1 cellular context compared by ENCODE assay signal in the genomic region with DNA sequence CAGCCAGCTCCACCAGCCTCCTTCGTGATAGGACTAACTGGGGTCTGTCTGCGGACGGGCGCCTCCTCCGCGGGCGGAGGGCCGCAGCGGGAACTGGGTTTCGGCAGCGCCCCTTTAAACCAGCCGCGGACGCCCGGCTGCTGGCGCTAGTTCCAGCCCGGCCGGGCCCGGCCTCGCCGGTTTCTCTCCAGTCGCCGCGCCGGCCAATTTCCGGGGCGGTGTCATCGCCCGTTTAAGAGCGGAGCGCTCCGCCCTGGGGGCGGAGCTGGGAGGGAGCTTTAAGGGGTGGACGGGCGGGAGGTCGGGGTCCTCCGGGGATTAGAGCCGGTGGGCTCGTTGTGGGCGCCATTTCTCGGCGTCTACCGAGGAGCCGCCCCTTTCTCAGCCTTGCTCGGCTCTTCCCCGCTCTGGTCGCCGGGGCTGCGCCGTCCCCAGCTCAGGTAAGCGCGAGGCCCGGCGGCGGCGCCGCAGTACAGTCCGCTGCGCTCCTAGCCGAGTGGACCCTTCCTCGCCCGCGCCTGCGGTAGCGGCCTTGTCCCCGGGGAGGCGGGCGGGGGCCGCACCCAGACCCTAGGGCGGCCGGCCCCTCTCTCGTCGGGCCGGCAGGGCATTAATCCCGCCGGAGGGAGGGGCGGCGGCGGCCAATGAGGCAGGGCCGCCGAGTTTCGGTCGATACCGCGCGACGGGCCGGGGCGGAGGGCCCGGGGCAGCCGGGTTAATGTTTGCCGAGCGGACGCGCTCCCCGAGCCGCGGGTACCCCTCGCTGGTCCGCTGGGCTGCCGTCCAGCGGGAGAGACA.
A peak's percentile ranks its signal among the peaks of the same experiment; 100 is the strongest.
TF ChIP-seq lines count a peak whose summit lies in the region.

TSS of gene EPB41L5 (plus strand) at position 307 of the 798 bp plus-strand sequence. CDS start 6,008 bp downstream, outside the sequence.

TF ChIP-seq in HepG2, 621 proteins besides CTCF, POLR2A, EP300 and RAD21 (continued from another document and continues in another):
- TF ChIP-seq, protein P1, sequence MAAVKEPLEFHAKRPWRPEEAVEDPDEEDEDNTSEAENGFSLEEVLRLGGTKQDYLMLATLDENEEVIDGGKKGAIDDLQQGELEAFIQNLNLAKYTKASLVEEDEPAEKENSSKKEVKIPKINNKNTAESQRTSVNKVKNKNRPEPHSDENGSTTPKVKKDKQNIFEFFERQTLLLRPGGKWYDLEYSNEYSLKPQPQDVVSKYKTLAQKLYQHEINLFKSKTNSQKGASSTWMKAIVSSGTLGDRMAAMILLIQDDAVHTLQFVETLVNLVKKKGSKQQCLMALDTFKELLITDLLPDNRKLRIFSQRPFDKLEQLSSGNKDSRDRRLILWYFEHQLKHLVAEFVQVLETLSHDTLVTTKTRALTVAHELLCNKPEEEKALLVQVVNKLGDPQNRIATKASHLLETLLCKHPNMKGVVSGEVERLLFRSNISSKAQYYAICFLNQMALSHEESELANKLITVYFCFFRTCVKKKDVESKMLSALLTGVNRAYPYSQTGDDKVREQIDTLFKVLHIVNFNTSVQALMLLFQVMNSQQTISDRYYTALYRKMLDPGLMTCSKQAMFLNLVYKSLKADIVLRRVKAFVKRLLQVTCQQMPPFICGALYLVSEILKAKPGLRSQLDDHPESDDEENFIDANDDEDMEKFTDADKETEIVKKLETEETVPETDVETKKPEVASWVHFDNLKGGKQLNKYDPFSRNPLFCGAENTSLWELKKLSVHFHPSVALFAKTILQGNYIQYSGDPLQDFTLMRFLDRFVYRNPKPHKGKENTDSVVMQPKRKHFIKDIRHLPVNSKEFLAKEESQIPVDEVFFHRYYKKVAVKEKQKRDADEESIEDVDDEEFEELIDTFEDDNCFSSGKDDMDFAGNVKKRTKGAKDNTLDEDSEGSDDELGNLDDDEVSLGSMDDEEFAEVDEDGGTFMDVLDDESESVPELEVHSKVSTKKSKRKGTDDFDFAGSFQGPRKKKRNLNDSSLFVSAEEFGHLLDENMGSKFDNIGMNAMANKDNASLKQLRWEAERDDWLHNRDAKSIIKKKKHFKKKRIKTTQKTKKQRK (IDR thresholded peaks at IDR 0.05; ENCODE audit: low read length): no peak
- 0 out of 2 replicates have a peak, but pooled peaks have one; percentile 42 for TF ChIP-seq ZSCAN30 (CRISPR knock-in tag; IDR thresholded peaks at IDR 0.05)
- TF ChIP-seq ZNF878 (CRISPR knock-in tag; IDR thresholded peaks at IDR 0.05): peak; percentile 96; the same call in 1 of the 2 replicates
- no peak; the same call in 1 of the 2 replicates for TF ChIP-seq FOSL2 (CRISPR knock-in tag; IDR thresholded peaks at IDR 0.05)
- TF ChIP-seq ZNF768 (CRISPR knock-in tag; IDR thresholded peaks at IDR 0.05): peak; percentile 73
- peak; percentile 85; the same call in 1 of the 2 replicates for TF ChIP-seq NAIF1 (CRISPR knock-in tag; IDR thresholded peaks at IDR 0.05; ENCODE audit: borderline replicate concordance)
- TF ChIP-seq NFE2L2 (IDR thresholded peaks at IDR 0.05; ENCODE audit: low read length): no peak
- TF ChIP-seq ZMAT3 (CRISPR knock-in tag; conservative IDR thresholded peaks at IDR 0.05): peak; percentile 90
- TF ChIP-seq ZNF7 (CRISPR knock-in tag; IDR thresholded peaks at IDR 0.05): no peak
- TF ChIP-seq SALL1 (CRISPR knock-in tag; IDR thresholded peaks at IDR 0.05): peak; percentile 82
- TF ChIP-seq TCF7 (IDR thresholded peaks at IDR 0.05; ENCODE audit: low read depth): no peak
- peak; percentile 97 for TF ChIP-seq ARNT2 (CRISPR knock-in tag; IDR thresholded peaks at IDR 0.05; ENCODE audit: low read depth)
- TF ChIP-seq STAG1 (CRISPR knock-in tag; IDR thresholded peaks at IDR 0.05): 0 out of 2 replicates have a peak, but pooled peaks have one; percentile 11
- TF ChIP-seq, protein P2, sequence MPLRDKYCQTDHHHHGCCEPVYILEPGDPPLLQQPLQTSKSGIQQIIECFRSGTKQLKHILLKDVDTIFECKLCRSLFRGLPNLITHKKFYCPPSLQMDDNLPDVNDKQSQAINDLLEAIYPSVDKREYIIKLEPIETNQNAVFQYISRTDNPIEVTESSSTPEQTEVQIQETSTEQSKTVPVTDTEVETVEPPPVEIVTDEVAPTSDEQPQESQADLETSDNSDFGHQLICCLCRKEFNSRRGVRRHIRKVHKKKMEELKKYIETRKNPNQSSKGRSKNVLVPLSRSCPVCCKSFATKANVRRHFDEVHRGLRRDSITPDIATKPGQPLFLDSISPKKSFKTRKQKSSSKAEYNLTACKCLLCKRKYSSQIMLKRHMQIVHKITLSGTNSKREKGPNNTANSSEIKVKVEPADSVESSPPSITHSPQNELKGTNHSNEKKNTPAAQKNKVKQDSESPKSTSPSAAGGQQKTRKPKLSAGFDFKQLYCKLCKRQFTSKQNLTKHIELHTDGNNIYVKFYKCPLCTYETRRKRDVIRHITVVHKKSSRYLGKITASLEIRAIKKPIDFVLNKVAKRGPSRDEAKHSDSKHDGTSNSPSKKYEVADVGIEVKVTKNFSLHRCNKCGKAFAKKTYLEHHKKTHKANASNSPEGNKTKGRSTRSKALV (CRISPR knock-in tag; IDR thresholded peaks at IDR 0.05): peak; percentile 84
- TF ChIP-seq BRCA1 (CRISPR knock-in tag; IDR thresholded peaks at IDR 0.05): 0 out of 2 replicates have a peak, but pooled peaks have one; percentile 58
- TF ChIP-seq HOXD1 (CRISPR knock-in tag; IDR thresholded peaks at IDR 0.05): peak; percentile 80
- TF ChIP-seq ZNF34 (CRISPR knock-in tag; IDR thresholded peaks at IDR 0.05; ENCODE audit: borderline replicate concordance): no peak
- TF ChIP-seq, protein P3, sequence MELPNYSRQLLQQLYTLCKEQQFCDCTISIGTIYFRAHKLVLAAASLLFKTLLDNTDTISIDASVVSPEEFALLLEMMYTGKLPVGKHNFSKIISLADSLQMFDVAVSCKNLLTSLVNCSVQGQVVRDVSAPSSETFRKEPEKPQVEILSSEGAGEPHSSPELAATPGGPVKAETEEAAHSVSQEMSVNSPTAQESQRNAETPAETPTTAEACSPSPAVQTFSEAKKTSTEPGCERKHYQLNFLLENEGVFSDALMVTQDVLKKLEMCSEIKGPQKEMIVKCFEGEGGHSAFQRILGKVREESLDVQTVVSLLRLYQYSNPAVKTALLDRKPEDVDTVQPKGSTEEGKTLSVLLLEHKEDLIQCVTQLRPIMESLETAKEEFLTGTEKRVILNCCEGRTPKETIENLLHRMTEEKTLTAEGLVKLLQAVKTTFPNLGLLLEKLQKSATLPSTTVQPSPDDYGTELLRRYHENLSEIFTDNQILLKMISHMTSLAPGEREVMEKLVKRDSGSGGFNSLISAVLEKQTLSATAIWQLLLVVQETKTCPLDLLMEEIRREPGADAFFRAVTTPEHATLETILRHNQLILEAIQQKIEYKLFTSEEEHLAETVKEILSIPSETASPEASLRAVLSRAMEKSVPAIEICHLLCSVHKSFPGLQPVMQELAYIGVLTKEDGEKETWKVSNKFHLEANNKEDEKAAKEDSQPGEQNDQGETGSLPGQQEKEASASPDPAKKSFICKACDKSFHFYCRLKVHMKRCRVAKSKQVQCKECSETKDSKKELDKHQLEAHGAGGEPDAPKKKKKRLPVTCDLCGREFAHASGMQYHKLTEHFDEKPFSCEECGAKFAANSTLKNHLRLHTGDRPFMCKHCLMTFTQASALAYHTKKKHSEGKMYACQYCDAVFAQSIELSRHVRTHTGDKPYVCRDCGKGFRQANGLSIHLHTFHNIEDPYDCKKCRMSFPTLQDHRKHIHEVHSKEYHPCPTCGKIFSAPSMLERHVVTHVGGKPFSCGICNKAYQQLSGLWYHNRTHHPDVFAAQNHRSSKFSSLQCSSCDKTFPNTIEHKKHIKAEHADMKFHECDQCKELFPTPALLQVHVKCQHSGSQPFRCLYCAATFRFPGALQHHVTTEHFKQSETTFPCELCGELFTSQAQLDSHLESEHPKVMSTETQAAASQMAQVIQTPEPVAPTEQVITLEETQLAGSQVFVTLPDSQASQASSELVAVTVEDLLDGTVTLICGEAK (IDR thresholded peaks at IDR 0.05): no peak
- TF ChIP-seq, protein P3 (CRISPR knock-in tag; IDR thresholded peaks at IDR 0.05): peak; percentile 83
- no peak for TF ChIP-seq SNRNP70 (IDR thresholded peaks at IDR 0.05; ENCODE audit: low read depth, low read length)
- 0 out of 2 replicates have a peak, but pooled peaks have one; percentile 18 for TF ChIP-seq ZNF841 (CRISPR knock-in tag; IDR thresholded peaks at IDR 0.05; ENCODE audit: borderline replicate concordance)
- TF ChIP-seq MLLT10 (CRISPR knock-in tag; IDR thresholded peaks at IDR 0.05): no peak
- TF ChIP-seq MEIS2 (CRISPR knock-in tag; IDR thresholded peaks at IDR 0.05): peak; percentile 89
- TF ChIP-seq, protein P4, sequence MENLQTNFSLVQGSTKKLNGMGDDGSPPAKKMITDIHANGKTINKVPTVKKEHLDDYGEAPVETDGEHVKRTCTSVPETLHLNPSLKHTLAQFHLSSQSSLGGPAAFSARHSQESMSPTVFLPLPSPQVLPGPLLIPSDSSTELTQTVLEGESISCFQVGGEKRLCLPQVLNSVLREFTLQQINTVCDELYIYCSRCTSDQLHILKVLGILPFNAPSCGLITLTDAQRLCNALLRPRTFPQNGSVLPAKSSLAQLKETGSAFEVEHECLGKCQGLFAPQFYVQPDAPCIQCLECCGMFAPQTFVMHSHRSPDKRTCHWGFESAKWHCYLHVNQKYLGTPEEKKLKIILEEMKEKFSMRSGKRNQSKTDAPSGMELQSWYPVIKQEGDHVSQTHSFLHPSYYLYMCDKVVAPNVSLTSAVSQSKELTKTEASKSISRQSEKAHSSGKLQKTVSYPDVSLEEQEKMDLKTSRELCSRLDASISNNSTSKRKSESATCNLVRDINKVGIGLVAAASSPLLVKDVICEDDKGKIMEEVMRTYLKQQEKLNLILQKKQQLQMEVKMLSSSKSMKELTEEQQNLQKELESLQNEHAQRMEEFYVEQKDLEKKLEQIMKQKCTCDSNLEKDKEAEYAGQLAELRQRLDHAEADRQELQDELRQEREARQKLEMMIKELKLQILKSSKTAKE (CRISPR knock-in tag; IDR thresholded peaks at IDR 0.05; ENCODE audit: borderline replicate concordance): peak; percentile 86; the same call in 1 of the 2 replicates
- TF ChIP-seq ZNF205 (CRISPR knock-in tag; IDR thresholded peaks at IDR 0.05): peak; percentile 55
- 0 out of 2 replicates have a peak, but pooled peaks have one; percentile 48 for TF ChIP-seq KDM3A (CRISPR knock-in tag; IDR thresholded peaks at IDR 0.05; ENCODE audit: low read depth)
- TF ChIP-seq PAF1 (CRISPR knock-in tag; IDR thresholded peaks at IDR 0.05): no peak
- TF ChIP-seq DR1 (CRISPR knock-in tag; IDR thresholded peaks at IDR 0.05): peak; percentile 97
- peak; percentile 58; the same call in 1 of the 2 replicates for TF ChIP-seq ZNF740 (CRISPR knock-in tag; IDR thresholded peaks at IDR 0.05)
- TF ChIP-seq ZNF552 (CRISPR knock-in tag; IDR thresholded peaks at IDR 0.05; ENCODE audit: borderline replicate concordance): no peak; the same call in 1 of the 2 replicates
- peak; percentile 46; the same call in 1 of the 2 replicates for TF ChIP-seq ETV6 (CRISPR knock-in tag; conservative IDR thresholded peaks at IDR 0.05)
- TF ChIP-seq ZFAT (CRISPR knock-in tag; conservative IDR thresholded peaks at IDR 0.05): no peak; the same call in 1 of the 2 replicates
- TF ChIP-seq ZNF784 (CRISPR knock-in tag; IDR thresholded peaks at IDR 0.05; ENCODE audit: borderline replicate concordance): no peak; the same call in 1 of the 2 replicates
